8 cellular contexts compared by ENCODE assay signal in the genomic region with DNA sequence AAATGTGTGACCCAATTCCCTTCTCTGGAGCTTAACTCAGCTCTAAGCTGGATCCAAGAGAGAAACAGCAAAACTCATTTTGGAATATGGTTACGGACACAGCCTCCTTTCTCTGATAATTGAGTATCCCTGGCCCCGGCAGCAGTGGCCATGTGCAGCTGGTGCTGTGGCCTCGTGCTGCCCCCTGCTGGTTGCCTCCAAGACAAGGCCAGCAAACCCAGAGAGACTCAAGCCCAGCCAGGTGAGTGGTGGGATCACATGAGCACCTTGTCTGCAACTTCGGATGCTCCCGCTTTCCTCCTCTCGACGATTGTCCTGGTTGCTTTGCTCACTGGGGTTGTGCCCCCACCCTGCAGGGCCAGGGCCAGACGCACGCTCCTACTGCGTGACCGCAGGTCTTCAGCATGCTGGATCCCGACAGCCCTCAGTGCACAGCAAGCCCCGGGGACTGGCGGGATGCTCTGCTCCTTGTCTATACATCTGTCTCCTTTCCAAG. TPM values are rescaled to one million over a fixed set of nuclear protein-coding genes. Genes with fewer than 3 reads are reported as not detected.
DNase-seq lines count a peak whose midpoint lies in the region; ATAC-seq and TF ChIP-seq lines count a peak whose summit lies in the region.

No MANE protein-coding gene starts in this region.

- peaks cover 3% of the 10 kb centered on the region for H3K9me3 Mint-ChIP-seq in activated naive CD4-positive, alpha-beta T cell treated with anti-CD3 and anti-CD28 coated beads, Interleukin-2, amount 10 ng/mL, durations not matched to agents 7 days and 5 days

- CTCF ChIA-PET in activated naive CD4-positive, alpha-beta T cell treated with anti-CD3 and anti-CD28 coated beads, Interleukin-2, amount 10 ng/mL, durations not matched to agents 7 days and 5 days (lab: Charles Lee): interaction anchor here (0.8 to 1.6 kb wide), 2 partner anchors 324 to 369 kb away, joined by 3 to 5 read pairs; a partner anchor contains a TSS

- H3K27ac Mint-ChIP-seq in activated naive CD4-positive, alpha-beta T cell treated with anti-CD3 and anti-CD28 coated beads, Interleukin-2, amount 10 ng/mL, durations not matched to agents 7 days and 5 days: no peak overlapping the region

- TF ChIP-seq CTCF in upper lobe of right lung (IDR thresholded peaks at IDR 0.05): peak; percentile 95

- no peak overlapping the region for H3K4me3 Mint-ChIP-seq in activated naive CD4-positive, alpha-beta T cell treated with anti-CD3 and anti-CD28 coated beads, Interleukin-2, amount 10 ng/mL, durations not matched to agents 7 days and 5 days

- no peaks in the 10 kb centered on the region for H3K36me3 ChIP-seq in upper lobe of right lung

- no peaks in the 10 kb centered on the region for H3K9me3 ChIP-seq in upper lobe of right lung

- DNase-seq in DMS 273 treated with DMSO at 0.1 percent for 48 hours (lab: John Stamatoyannopoulos, UW) (peak; percentile 18), HUDEP-2 (lab: John Stamatoyannopoulos, UW; ENCODE audit: unreplicated experiment in 76 of 76) (peak in 66 of 76 experiments; percentile 8 to 82 (median 61)), SK-N-DZ (ENCODE audit: low spot score) (peak; percentile 73), Right ventricle myocardium superior (peak; percentile 89), posterior cingulate gyrus (peak; percentile 47 to 95 (median 76)), upper lobe of right lung (peak; percentile 92)
- DNase-seq in activated naive CD4-positive, alpha-beta T cell treated with anti-CD3 and anti-CD28 coated beads, Interleukin-2, amount 10 ng/mL, durations not matched to agents 7 days and 5 days: peak; percentile 86

- ATAC-seq in GM21360 (IDR thresholded peaks at IDR 0.05; ENCODE audit: unreplicated experiment) (peak; percentile 82), Right ventricle myocardium superior (ENCODE audit: poor library complexity) (peak; percentile 86), upper lobe of right lung (peak; percentile 85)

- H3K4me3 ChIP-seq in upper lobe of right lung: no peak overlapping the region

- no peaks in the 10 kb centered on the region for H3K36me3 Mint-ChIP-seq in activated naive CD4-positive, alpha-beta T cell treated with anti-CD3 and anti-CD28 coated beads, Interleukin-2, amount 10 ng/mL, durations not matched to agents 7 days and 5 days

- H3K4me1 Mint-ChIP-seq in activated naive CD4-positive, alpha-beta T cell treated with anti-CD3 and anti-CD28 coated beads, Interleukin-2, amount 10 ng/mL, durations not matched to agents 7 days and 5 days: no peaks in the 10 kb centered on the region

- H3K27me3 ChIP-seq in upper lobe of right lung: no peaks in the 10 kb centered on the region

- H3K4me1 ChIP-seq in upper lobe of right lung: no peaks in the 10 kb centered on the region

- peaks cover 33% of the 10 kb centered on the region for H3K27me3 Mint-ChIP-seq in activated naive CD4-positive, alpha-beta T cell treated with anti-CD3 and anti-CD28 coated beads, Interleukin-2, amount 10 ng/mL, durations not matched to agents 7 days and 5 days

- H3K27ac ChIP-seq in upper lobe of right lung: no peak overlapping the region

- intact Hi-C loops in Right ventricle myocardium superior (cut with DNase I): loop anchor here (10.0 kb wide), 1 partner anchor 105 kb away; a partner anchor contains a TSS
- intact Hi-C loops in posterior cingulate gyrus (cut with DNase I): loop anchor here (5.0 to 10.0 kb wide), 2 partner anchors 152 to 365 kb away; a partner anchor contains a TSS
- intact Hi-C loops in upper lobe of right lung (cut with DNase I): no loop called here

RNA-seq across cellular contexts. Expression of a gene that starts 19.4 kb away (rescaled TPM):
- not detected in 2 replicates for polyA plus RNA-seq in SK-N-DZ (2014; cell fraction: cytosol; rRNA removed)
- polyA plus RNA-seq in SK-N-DZ (2014; cell fraction: nucleus; rRNA removed): not detected in 2 replicates
- total RNA-seq in Right ventricle myocardium superior (0.81 TPM), upper lobe of right lung (780 TPM)

Comparison
In these comparisons a context has a peak if more than half of its experiments do, and no peak if none do; other contexts are left out.
1. DNase-seq: peak in every context shown above with its lines; median percentile 92 in upper lobe of right lung; 89 in Right ventricle myocardium superior; 86 in activated naive CD4-positive, alpha-beta T cell treated with anti-CD3 and anti-CD28 coated beads, Interleukin-2, amount 10 ng/mL, durations not matched to agents 7 days and 5 days; 76 in posterior cingulate gyrus; 73 in SK-N-DZ; 61 in HUDEP-2; 18 in DMS 273 treated with DMSO at 0.1 percent for 48 hours.
2. RNA of a gene that starts 19.4 kb away (total RNA-seq): 780 TPM in upper lobe of right lung (single experiment); 0.81 TPM in Right ventricle myocardium superior (single experiment); every median in the first group is over 100 times any median in the second.
3. Peak in every context shown above with its lines, with median percentiles within 50 percentile points of each other: ATAC-seq.